Comparison of ENCODE assay signal across 8 cellular contexts in the genomic region with DNA sequence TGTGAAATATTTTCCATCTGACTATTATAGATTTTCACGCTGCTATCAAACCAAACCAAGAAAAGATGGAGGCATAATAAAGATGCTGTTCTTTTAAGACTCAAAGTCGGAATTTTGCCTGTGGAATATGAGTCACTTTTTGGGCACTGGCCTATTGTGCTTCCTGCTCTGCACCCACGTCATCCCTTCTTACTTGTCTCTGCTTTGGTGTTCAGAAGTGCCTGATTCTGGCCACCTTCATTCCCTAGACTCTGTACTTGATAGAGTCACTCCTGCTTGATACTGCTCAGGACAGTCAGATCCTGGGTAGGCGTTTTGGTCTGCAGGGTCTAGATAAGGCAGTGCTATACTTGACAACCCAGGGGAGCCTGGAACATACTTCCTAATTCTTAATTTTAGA. TPM values are rescaled to one million over a fixed set of nuclear protein-coding genes. Genes with fewer than 3 reads are reported as not detected.
DNase-seq lines count a peak whose midpoint lies in the region; ATAC-seq and TF ChIP-seq lines count a peak whose summit lies in the region.

No MANE protein-coding gene starts in this region.

- POLR2A ChIA-PET in CD4-positive, alpha-beta T cell (lab: Charles Lee), result no interaction called here

- peaks cover 4% of the 10 kb centered on the region in 2 donors for H3K4me1 Mint-ChIP-seq in effector memory CD8-positive, alpha-beta T cell (ENCODE audit: low read depth in 2 of 2)
- H3K4me1 Mint-ChIP-seq in CD4-positive, alpha-beta T cell (ENCODE audit: low read depth), result peaks cover 10% of the 10 kb centered on the region

- H3K9me3 ChIP-seq in adrenal gland (replicated peaks in 1 of 3) (no peaks in the 10 kb centered on the region), lower lobe of right lung (no peaks in the 10 kb centered on the region)
- no peaks in the 10 kb centered on the region for H3K9me3 ChIP-seq in CD4-positive, alpha-beta T cell (ENCODE audit: control insufficient read depth, low read length)

- H3K27me3 Mint-ChIP-seq in effector memory CD8-positive, alpha-beta T cell, result peaks cover 17 to 35% of the 10 kb centered on the region in 2 donors
- H3K27me3 Mint-ChIP-seq in CD4-positive, alpha-beta T cell, result peaks cover 66% of the 10 kb centered on the region

- 16 to 28% (median 25%) methylated on average over 4 of the region's 4 CpGs for WGBS in adrenal gland, 4 donors

- no peaks in the 10 kb centered on the region for H3K36me3 ChIP-seq in adrenal gland (replicated peaks in 1 of 2)
- H3K36me3 ChIP-seq in lower lobe of right lung, result no peaks in the 10 kb centered on the region

- ATAC-seq in HG02588 (IDR thresholded peaks at IDR 0.05; ENCODE audit: unreplicated experiment), result peak; percentile 23
- peak; percentile 69 to 70 for ATAC-seq in lower lobe of right lung
- no peak for ATAC-seq in effector memory CD8-positive, alpha-beta T cell (replicated peaks)
- ATAC-seq in CD4-positive, alpha-beta T cell (ENCODE audit: poor library complexity), result no peak

- H3K4me3 ChIP-seq in adrenal gland (peak overlapping the region in 1 of 4 donors; percentile 78), lower lobe of right lung (peak overlapping the region; percentile 67)

- H3K36me3 Mint-ChIP-seq in effector memory CD8-positive, alpha-beta T cell (ENCODE audit: insufficient read depth), result no peaks in the 10 kb centered on the region
- H3K36me3 Mint-ChIP-seq in CD4-positive, alpha-beta T cell (ENCODE audit: low read depth), result no peaks in the 10 kb centered on the region

- no peak overlapping the region for H3K4me3 Mint-ChIP-seq in effector memory CD8-positive, alpha-beta T cell
- no peak overlapping the region for H3K4me3 Mint-ChIP-seq in CD4-positive, alpha-beta T cell

- H3K27ac ChIP-seq in adrenal gland (peak overlapping the region; percentile 68 to 96 (median 69)), lower lobe of right lung (peak overlapping the region; percentile 97)
- no peak overlapping the region for H3K27ac ChIP-seq in CD4-positive, alpha-beta T cell (ENCODE audit: low read depth, low read length)

- no peak overlapping the region for H3K27ac Mint-ChIP-seq in effector memory CD8-positive, alpha-beta T cell
- no peak overlapping the region for H3K27ac Mint-ChIP-seq in CD4-positive, alpha-beta T cell

- peak in 1 of 2 donors; percentile 45 for TF ChIP-seq POLR2A in adrenal gland (IDR thresholded peaks at IDR 0.05)

- no peak for TF ChIP-seq CTCF in adrenal gland (IDR thresholded peaks at IDR 0.05)
- no peak for TF ChIP-seq CTCF in lower lobe of right lung (IDR thresholded peaks at IDR 0.05)
- TF ChIP-seq CTCF in CD4-positive, alpha-beta T cell (IDR thresholded peaks at IDR 0.05), result no peak

- intact Hi-C loops in adrenal gland (cut with DNase I) (loop anchor here in 1 of 2 donors (10.0 kb wide), 1 partner anchor 72 kb away; no protein-coding TSS in a partner anchor), lower lobe of right lung (cut with DNase I) (no loop called here)
- intact Hi-C loops in CD4-positive, alpha-beta T cell (cut with DNase I, micrococcal nuclease), result no loop called here

- DNase-seq in AG08395 (ENCODE audit: low spot score) (peak; percentile 79), adrenal gland (peak; percentile 45 to 86 (median 77)), lower lobe of right lung (no peak), SW480 (ENCODE audit: low spot score) (no peak)
- DNase-seq in effector memory CD8-positive, alpha-beta T cell, result no peak
- DNase-seq in CD4-positive, alpha-beta T cell, result no peak
- DNase-seq in activated CD4-positive, CD25-positive, alpha-beta regulatory T cell treated with anti-CD3 and anti-CD28 coated beads, Interleukin-2, amount 50 U/mL, for 72 hours, result no peak

- CTCF ChIA-PET in CD4-positive, alpha-beta T cell (lab: Charles Lee), result no interaction called here

- H3K4me1 ChIP-seq in adrenal gland (replicated peaks in 1 of 2), result peaks cover 14 to 24% of the 10 kb centered on the region in 2 donors
- peaks cover 8% of the 10 kb centered on the region for H3K4me1 ChIP-seq in lower lobe of right lung

- H3K9me3 Mint-ChIP-seq in effector memory CD8-positive, alpha-beta T cell, result peaks cover 0 to 2% of the 10 kb centered on the region in 2 donors
- H3K9me3 Mint-ChIP-seq in CD4-positive, alpha-beta T cell, result peaks cover 5% of the 10 kb centered on the region

- H3K27me3 ChIP-seq in adrenal gland (no peaks in the 10 kb centered on the region), lower lobe of right lung (ENCODE audit: low read depth) (no peaks in the 10 kb centered on the region)
- H3K27me3 ChIP-seq in CD4-positive, alpha-beta T cell (ENCODE audit: control insufficient read depth, insufficient read depth, low read length), result peaks cover 38% of the 10 kb centered on the region

RNA-seq across cellular contexts. Expression of a gene that starts 1.9 kb away (rescaled TPM):
- total RNA-seq in adrenal gland (10 to 100 TPM in 6 of 8 donors, 1 to 10 TPM in 2; 7.9 to 21.0 (median 13.4) TPM), lower lobe of right lung (426 TPM)
- polyA plus RNA-seq in adrenal gland, result 1 to 10 TPM; 2.6 to 7.0 (median 4.2) TPM
- under 1 TPM; 0.42 to 0.60 TPM for total RNA-seq in CD4-positive, alpha-beta T cell

Comparison
In these comparisons a context has a peak if more than half of its experiments do, and no peak if none do; other contexts are left out.
1. DNase-seq: peak in AG08395 (single experiment) and adrenal gland (7 of 7); none in lower lobe of right lung (single experiment), effector memory CD8-positive, alpha-beta T cell (0 of 3), CD4-positive, alpha-beta T cell (0 of 10), activated CD4-positive, CD25-positive, alpha-beta regulatory T cell treated with anti-CD3 and anti-CD28 coated beads, Interleukin-2, amount 50 U/mL, for 72 hours (single experiment) and SW480 (single experiment).
2. ATAC-seq: peak in HG02588 (single experiment) and lower lobe of right lung (2 of 2); none in effector memory CD8-positive, alpha-beta T cell (single experiment) and CD4-positive, alpha-beta T cell (single experiment).
3. RNA of a gene that starts 1.9 kb away (total RNA-seq): 426 TPM in lower lobe of right lung (single experiment); 7.9 to 21.0 TPM in adrenal gland and 0.42 to 0.60 TPM in CD4-positive, alpha-beta T cell; every median in the first group is over 10 times any median in the second.